8 cellular contexts compared by ENCODE assay signal in the genomic region with DNA sequence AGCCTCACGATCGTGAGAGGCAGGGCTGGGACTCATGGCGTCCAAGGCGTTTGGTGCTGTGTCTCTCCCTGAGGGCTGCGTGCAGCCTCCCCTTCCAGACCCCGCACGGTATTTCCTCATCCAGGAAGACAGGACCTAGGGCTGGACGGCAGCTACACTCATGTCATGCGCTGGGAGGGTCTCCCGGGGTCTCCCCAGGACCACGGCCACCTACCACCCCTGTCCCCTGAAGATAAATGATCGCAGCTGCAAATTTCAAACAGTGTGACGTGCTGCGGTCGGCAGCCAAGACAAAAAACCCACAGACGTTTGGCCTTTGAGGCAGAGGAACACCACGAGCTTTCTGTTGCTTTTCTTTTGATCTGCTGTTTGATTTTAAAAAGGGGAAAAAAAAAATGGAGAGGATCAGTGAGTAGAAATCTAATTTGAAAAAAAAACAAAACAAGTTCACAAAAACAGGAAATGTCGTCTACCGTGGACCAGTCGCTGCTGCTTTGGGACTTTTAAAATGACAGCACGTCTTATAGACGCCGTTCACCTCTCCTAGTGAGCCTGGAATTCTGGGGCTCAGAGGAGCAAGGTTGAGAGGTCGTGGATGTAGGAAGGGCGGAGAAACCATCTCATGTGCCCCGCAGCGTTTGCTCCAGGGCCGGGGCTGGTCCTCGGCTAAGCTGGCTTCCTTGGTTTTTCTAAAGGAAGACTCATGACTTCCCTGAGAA.
DNase-seq lines count a peak whose midpoint lies in the region; ATAC-seq lines count a peak whose summit lies in the region.

No MANE protein-coding gene starts in this region.

- no peak for ATAC-seq in HG03159 (IDR thresholded peaks at IDR 0.05; ENCODE audit: unreplicated experiment)

- DNase-seq in activated gamma-delta T cell treated with Interleukin-2 at 50 U/mL for 16 hours (peak; percentile 67), activated gamma-delta T cell (lab: John Stamatoyannopoulos, UW) (no peak), fibroblast of peridontal ligament (ENCODE audit: extremely low read depth) (peak; percentile 71), smooth muscle cell of the brain vasculature (ENCODE audit: low read depth, low spot score) (peak; percentile 54), cerebellar nuclear complex (lab: John Stamatoyannopoulos, UW) (no peak), SIG-M5 treated with dmso at 0.1 percent for 504 hours (lab: John Stamatoyannopoulos, UW; ENCODE audit: unreplicated experiment) (no peak)
- peak; percentile 73 for DNase-seq in activated CD8-positive, alpha-beta memory T cell treated with anti-CD3 and anti-CD28 coated beads, Interleukin-2, amount 50 U/mL, for 4 hours

Comparison
In these comparisons a context has a peak if more than half of its experiments do, and no peak if none do; other contexts are left out.
1. DNase-seq: peak in activated gamma-delta T cell treated with Interleukin-2 at 50 U/mL for 16 hours (single experiment), activated CD8-positive, alpha-beta memory T cell treated with anti-CD3 and anti-CD28 coated beads, Interleukin-2, amount 50 U/mL, for 4 hours (single experiment), fibroblast of peridontal ligament (single experiment) and smooth muscle cell of the brain vasculature (single experiment); none in activated gamma-delta T cell (single experiment), cerebellar nuclear complex (0 of 2) and SIG-M5 treated with dmso at 0.1 percent for 504 hours (single experiment).